ENCODE assay signal across 17 cellular contexts in genomic region chr1:208061118-208061517, GRCh38.
DNase-seq lines count a peak whose midpoint lies in the region; ATAC-seq and TF ChIP-seq lines count a peak whose summit lies in the region.
"Had no signal": no experiment of that assay in that cellular context is flagged by ENCODE, and none has a peak within 500 bp of the region (broad histone marks: within the 10 kb centered on the region; RNA-seq: fewer than 3 reads in every experiment).

No MANE protein-coding gene starts in this region.

- H3K9me3 ChIP-seq in HEK293 (ENCODE audit: control insufficient read depth, insufficient read depth, low read depth, low read length): no peaks in the 10 kb centered on the region
- H3K9me3 ChIP-seq: A549; BLaER1 treated with 17β-estradiol and CSF1 and Interleukin-3, amounts not matched to agents 10 nM and 100 nM; Caco-2 had no signal

- no peak overlapping the region for H3K27ac ChIP-seq in HEK293 (ENCODE audit: extremely low read depth, low read depth, low read length)
- H3K27ac ChIP-seq: 22Rv1; A549; BLaER1 treated with 17β-estradiol and CSF1 and Interleukin-3, amounts not matched to agents 10 nM and 100 nM; C4-2B had no signal

- TF ChIP-seq CTCF in HEK293 (tag by site-specific recombination; IDR thresholded peaks at IDR 0.05) (no peak), endothelial cell (IDR thresholded peaks at IDR 0.05; ENCODE audit: unreplicated experiment) (no peak), type B pancreatic cell (conservative IDR thresholded peaks at IDR 0.05) (no peak), omental fat pad (IDR thresholded peaks at IDR 0.05) (no peak)

- no peak for ATAC-seq in omental fat pad (ENCODE audit: low FRiP score)
- ATAC-seq in HG03457 (IDR thresholded peaks at IDR 0.05; ENCODE audit: unreplicated experiment): no peak
- ATAC-seq: A549; CD8-positive, alpha-beta T cell had no signal

- no peaks in the 10 kb centered on the region for H3K36me3 ChIP-seq in HEK293 (ENCODE audit: control insufficient read depth in 2 of 2, insufficient read depth in 1 of 2, low read length in 2 of 2)
- H3K36me3 ChIP-seq: BLaER1 treated with 17β-estradiol and CSF1 and Interleukin-3, amounts not matched to agents 10 nM and 100 nM had no signal

- DNase-seq in endothelial cell (ENCODE audit: low spot score) (no peak), type B pancreatic cell (ENCODE audit: extremely low spot score, unreplicated experiment) (no peak), omental fat pad (ENCODE audit: low spot score) (no peak)
- DNase-seq: AML-193; Caco-2; Calu3; CD4-positive, alpha-beta T cell; CD8-positive, alpha-beta T cell; DMS79 treated with DMSO at 0.1 percent for 48 hours; GF-D8 had no signal

- no peak overlapping the region for H3K4me3 ChIP-seq in HEK293 (ENCODE audit: low read depth, low read length)
- H3K4me3 ChIP-seq: A549; BLaER1 treated with 17β-estradiol and CSF1 and Interleukin-3, amounts not matched to agents 10 nM and 100 nM had no signal

- CTCF ChIA-PET in HEK293 (lab: Yijun Ruan, JAX): interaction anchor here (1.8 kb wide), 1 partner anchor 40 kb away, joined by 6 read pairs; no protein-coding TSS in a partner anchor

- H3K4me3 Mint-ChIP-seq in endothelial cell (ENCODE audit: unreplicated experiment): peak overlapping the region; percentile 66
- no peak overlapping the region for H3K4me3 Mint-ChIP-seq in type B pancreatic cell
- H3K4me3 Mint-ChIP-seq: B cell; CD4-positive, alpha-beta T cell; CD8-positive, alpha-beta T cell had no signal

- H3K27me3 Mint-ChIP-seq in endothelial cell (ENCODE audit: unreplicated experiment): peaks cover 2% of the 10 kb centered on the region
- H3K27me3 Mint-ChIP-seq in type B pancreatic cell: peaks cover 6% of the 10 kb centered on the region

- no peaks in the 10 kb centered on the region for H3K4me1 ChIP-seq in HEK293 (ENCODE audit: control insufficient read depth, insufficient read depth, low read length)
- H3K4me1 ChIP-seq: A549 had no signal

- peaks cover 5% of the 10 kb centered on the region for H3K4me1 Mint-ChIP-seq in endothelial cell (ENCODE audit: unreplicated experiment)
- peaks cover 44% of the 10 kb centered on the region for H3K4me1 Mint-ChIP-seq in type B pancreatic cell (ENCODE audit: unreplicated experiment)
- H3K4me1 Mint-ChIP-seq: B cell had no signal

- H3K27ac Mint-ChIP-seq in endothelial cell (ENCODE audit: unreplicated experiment) (no peak overlapping the region), type B pancreatic cell (peak overlapping the region; percentile 34)
- H3K27ac Mint-ChIP-seq: B cell; CD4-positive, alpha-beta T cell; CD8-positive, alpha-beta T cell had no signal

- H3K36me3 Mint-ChIP-seq in endothelial cell (ENCODE audit: low read depth, unreplicated experiment) (peaks cover 26% of the 10 kb centered on the region), type B pancreatic cell (peaks cover 35% of the 10 kb centered on the region)
- H3K36me3 Mint-ChIP-seq: CD8-positive, alpha-beta T cell had no signal

- peaks cover 4% of the 10 kb centered on the region for H3K9me3 Mint-ChIP-seq in endothelial cell (ENCODE audit: unreplicated experiment)
- no peaks in the 10 kb centered on the region for H3K9me3 Mint-ChIP-seq in type B pancreatic cell
- H3K9me3 Mint-ChIP-seq: CD4-positive, alpha-beta T cell; CD8-positive, alpha-beta T cell had no signal

- POLR2A ChIA-PET in HEK293 (lab: Yijun Ruan, JAX): no interaction called here

TF ChIP-seq in HEK293, 187 proteins besides CTCF, POLR2A, EP300 and RAD21:
- no peak for TF ChIP-seq BCL11A (tag by site-specific recombination; IDR thresholded peaks at IDR 0.05; ENCODE audit: low read depth)
- no peak for TF ChIP-seq ZNF280D (tag by site-specific recombination; IDR thresholded peaks at IDR 0.05)
- peak; percentile 68; the same call in 1 of the 2 replicates for TF ChIP-seq OSR2 (tag by site-specific recombination; IDR thresholded peaks at IDR 0.05)
- peak; percentile 41 for TF ChIP-seq ZIC2 (tag by site-specific recombination; IDR thresholded peaks at IDR 0.05)
- no peak for TF ChIP-seq ZNF175 (tag by site-specific recombination; IDR thresholded peaks at IDR 0.05)
- TF ChIP-seq TRIM28 (IDR thresholded peaks at IDR 0.05; ENCODE audit: borderline replicate concordance, low read length): 0 out of 2 replicates have a peak, but pooled peaks have one; percentile 42
- peak; percentile 95 for TF ChIP-seq GLIS1 (tag by site-specific recombination; IDR thresholded peaks at IDR 0.05)
- TF ChIP-seq ZBTB48 (tag by site-specific recombination; IDR thresholded peaks at IDR 0.05): no peak
TF ChIP-seq in HEK293: peak in this region for 4.
